In genomic region chr2:233745073-233745755, GRCh38 we compare ENCODE assay signal across 1 cellular context.
TF ChIP-seq lines count a peak whose summit lies in the region.

No MANE protein-coding gene starts in this region.

TF ChIP-seq in HepG2, 621 proteins besides CTCF, POLR2A, EP300 and RAD21 (continued from another document and continues in another):
- TF ChIP-seq ZHX2 (IDR thresholded peaks at IDR 0.05; ENCODE audit: low read depth) (peak; percentile 60; the same call in 1 of the 2 replicates), ZHX2 (CRISPR knock-in tag; IDR thresholded peaks at IDR 0.05; ENCODE audit: borderline replicate concordance) (0 out of 2 replicates have a peak, but pooled peaks have one; percentile 51), ZNF720 (CRISPR knock-in tag; IDR thresholded peaks at IDR 0.05) (no peak), ISL2 (CRISPR knock-in tag; IDR thresholded peaks at IDR 0.05) (peak; percentile 94), SUZ12 (IDR thresholded peaks at IDR 0.05; ENCODE audit: low read depth, low read length) (no peak), IRX3 (CRISPR knock-in tag; IDR thresholded peaks at IDR 0.05; ENCODE audit: borderline replicate concordance, low read depth) (peak; percentile 75; the same call in 1 of the 2 replicates), MIXL1 (CRISPR knock-in tag; IDR thresholded peaks at IDR 0.05) (peak; percentile 92), FOXP4 (CRISPR knock-in tag; IDR thresholded peaks at IDR 0.05) (peak; percentile 93), HMGA1 (CRISPR knock-in tag; conservative IDR thresholded peaks at IDR 0.05) (no peak), ZMYM4 (CRISPR knock-in tag; IDR thresholded peaks at IDR 0.05) (peak; percentile 79), GABPB1 (CRISPR knock-in tag; IDR thresholded peaks at IDR 0.05) (no peak; the same call in 1 of the 2 replicates), ZNF83 (CRISPR knock-in tag; IDR thresholded peaks at IDR 0.05; ENCODE audit: borderline replicate concordance) (no peak), MIER3 (CRISPR knock-in tag; IDR thresholded peaks at IDR 0.05; ENCODE audit: borderline replicate concordance) (peak; percentile 95; the same call in 1 of the 2 replicates), ARNT2 (CRISPR knock-in tag; IDR thresholded peaks at IDR 0.05; ENCODE audit: low read depth) (peak; percentile 74; the same call in 1 of the 2 replicates), SYNCRIP (IDR thresholded peaks at IDR 0.05; ENCODE audit: insufficient read depth, low read depth, low read length) (no peak), KDM1A (CRISPR knock-in tag; IDR thresholded peaks at IDR 0.05) (0 out of 2 replicates have a peak, but pooled peaks have one; percentile 31), ZNF431 (CRISPR knock-in tag; IDR thresholded peaks at IDR 0.05; ENCODE audit: borderline replicate concordance, low read depth) (no peak; the same call in 1 of the 2 replicates), ZBTB49 (CRISPR knock-in tag; IDR thresholded peaks at IDR 0.05; ENCODE audit: borderline replicate concordance) (no peak), ZNF816 (CRISPR knock-in tag; IDR thresholded peaks at IDR 0.05; ENCODE audit: borderline replicate concordance) (peak; percentile 88; the same call in 1 of the 2 replicates), ZNF367 (CRISPR knock-in tag; IDR thresholded peaks at IDR 0.05; ENCODE audit: borderline replicate concordance) (no peak), ZNF75D (CRISPR knock-in tag; IDR thresholded peaks at IDR 0.05; ENCODE audit: borderline replicate concordance) (no peak), PPARG (CRISPR knock-in tag; conservative IDR thresholded peaks at IDR 0.05) (peak; percentile 95), KDM4B (CRISPR knock-in tag; IDR thresholded peaks at IDR 0.05) (no peak), SNAPC5 (CRISPR knock-in tag; IDR thresholded peaks at IDR 0.05; ENCODE audit: borderline replicate concordance) (no peak), ZNF747 (CRISPR knock-in tag; IDR thresholded peaks at IDR 0.05; ENCODE audit: borderline replicate concordance) (no peak), MAZ (IDR thresholded peaks at IDR 0.05; ENCODE audit: borderline replicate concordance, low read depth, low read length) (no peak), MAZ (CRISPR knock-in tag; IDR thresholded peaks at IDR 0.05; ENCODE audit: low read depth) (peak; percentile 58; the same call in 1 of the 2 replicates), SRY (CRISPR knock-in tag; IDR thresholded peaks at IDR 0.05) (no peak), RNF2 (conservative IDR thresholded peaks at IDR 0.05; ENCODE audit: low read depth) (0 out of 2 replicates have a peak, but pooled peaks have one; percentile 2), FOXA1 (IDR thresholded peaks at IDR 0.05) (peak; percentile 60), FOXA1 (CRISPR knock-in tag; IDR thresholded peaks at IDR 0.05) (peak; percentile 93), ZNF557 (CRISPR knock-in tag; IDR thresholded peaks at IDR 0.05) (no peak)
- TF ChIP-seq, protein P1, sequence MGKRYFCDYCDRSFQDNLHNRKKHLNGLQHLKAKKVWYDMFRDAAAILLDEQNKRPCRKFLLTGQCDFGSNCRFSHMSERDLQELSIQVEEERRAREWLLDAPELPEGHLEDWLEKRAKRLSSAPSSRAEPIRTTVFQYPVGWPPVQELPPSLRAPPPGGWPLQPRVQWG (CRISPR knock-in tag; IDR thresholded peaks at IDR 0.05; ENCODE audit: borderline replicate concordance, low read depth), result no peak
- TF ChIP-seq, protein P2, sequence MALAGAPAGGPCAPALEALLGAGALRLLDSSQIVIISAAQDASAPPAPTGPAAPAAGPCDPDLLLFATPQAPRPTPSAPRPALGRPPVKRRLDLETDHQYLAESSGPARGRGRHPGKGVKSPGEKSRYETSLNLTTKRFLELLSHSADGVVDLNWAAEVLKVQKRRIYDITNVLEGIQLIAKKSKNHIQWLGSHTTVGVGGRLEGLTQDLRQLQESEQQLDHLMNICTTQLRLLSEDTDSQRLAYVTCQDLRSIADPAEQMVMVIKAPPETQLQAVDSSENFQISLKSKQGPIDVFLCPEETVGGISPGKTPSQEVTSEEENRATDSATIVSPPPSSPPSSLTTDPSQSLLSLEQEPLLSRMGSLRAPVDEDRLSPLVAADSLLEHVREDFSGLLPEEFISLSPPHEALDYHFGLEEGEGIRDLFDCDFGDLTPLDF (CRISPR knock-in tag; IDR thresholded peaks at IDR 0.05), result no peak
- TF ChIP-seq, protein P3, sequence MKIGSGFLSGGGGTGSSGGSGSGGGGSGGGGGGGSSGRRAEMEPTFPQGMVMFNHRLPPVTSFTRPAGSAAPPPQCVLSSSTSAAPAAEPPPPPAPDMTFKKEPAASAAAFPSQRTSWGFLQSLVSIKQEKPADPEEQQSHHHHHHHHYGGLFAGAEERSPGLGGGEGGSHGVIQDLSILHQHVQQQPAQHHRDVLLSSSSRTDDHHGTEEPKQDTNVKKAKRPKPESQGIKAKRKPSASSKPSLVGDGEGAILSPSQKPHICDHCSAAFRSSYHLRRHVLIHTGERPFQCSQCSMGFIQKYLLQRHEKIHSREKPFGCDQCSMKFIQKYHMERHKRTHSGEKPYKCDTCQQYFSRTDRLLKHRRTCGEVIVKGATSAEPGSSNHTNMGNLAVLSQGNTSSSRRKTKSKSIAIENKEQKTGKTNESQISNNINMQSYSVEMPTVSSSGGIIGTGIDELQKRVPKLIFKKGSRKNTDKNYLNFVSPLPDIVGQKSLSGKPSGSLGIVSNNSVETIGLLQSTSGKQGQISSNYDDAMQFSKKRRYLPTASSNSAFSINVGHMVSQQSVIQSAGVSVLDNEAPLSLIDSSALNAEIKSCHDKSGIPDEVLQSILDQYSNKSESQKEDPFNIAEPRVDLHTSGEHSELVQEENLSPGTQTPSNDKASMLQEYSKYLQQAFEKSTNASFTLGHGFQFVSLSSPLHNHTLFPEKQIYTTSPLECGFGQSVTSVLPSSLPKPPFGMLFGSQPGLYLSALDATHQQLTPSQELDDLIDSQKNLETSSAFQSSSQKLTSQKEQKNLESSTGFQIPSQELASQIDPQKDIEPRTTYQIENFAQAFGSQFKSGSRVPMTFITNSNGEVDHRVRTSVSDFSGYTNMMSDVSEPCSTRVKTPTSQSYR (CRISPR knock-in tag; IDR thresholded peaks at IDR 0.05; ENCODE audit: borderline replicate concordance), result peak; percentile 71; the same call in 1 of the 2 replicates
- TF ChIP-seq, protein P4, sequence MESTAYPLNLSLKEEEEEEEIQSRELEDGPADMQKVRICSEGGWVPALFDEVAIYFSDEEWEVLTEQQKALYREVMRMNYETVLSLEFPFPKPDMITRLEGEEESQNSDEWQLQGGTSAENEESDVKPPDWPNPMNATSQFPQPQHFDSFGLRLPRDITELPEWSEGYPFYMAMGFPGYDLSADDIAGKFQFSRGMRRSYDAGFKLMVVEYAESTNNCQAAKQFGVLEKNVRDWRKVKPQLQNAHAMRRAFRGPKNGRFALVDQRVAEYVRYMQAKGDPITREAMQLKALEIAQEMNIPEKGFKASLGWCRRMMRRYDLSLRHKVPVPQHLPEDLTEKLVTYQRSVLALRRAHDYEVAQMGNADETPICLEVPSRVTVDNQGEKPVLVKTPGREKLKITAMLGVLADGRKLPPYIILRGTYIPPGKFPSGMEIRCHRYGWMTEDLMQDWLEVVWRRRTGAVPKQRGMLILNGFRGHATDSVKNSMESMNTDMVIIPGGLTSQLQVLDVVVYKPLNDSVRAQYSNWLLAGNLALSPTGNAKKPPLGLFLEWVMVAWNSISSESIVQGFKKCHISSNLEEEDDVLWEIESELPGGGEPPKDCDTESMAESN (CRISPR knock-in tag; conservative IDR thresholded peaks at IDR 0.05), result peak; percentile 82
- TF ChIP-seq, protein P5, sequence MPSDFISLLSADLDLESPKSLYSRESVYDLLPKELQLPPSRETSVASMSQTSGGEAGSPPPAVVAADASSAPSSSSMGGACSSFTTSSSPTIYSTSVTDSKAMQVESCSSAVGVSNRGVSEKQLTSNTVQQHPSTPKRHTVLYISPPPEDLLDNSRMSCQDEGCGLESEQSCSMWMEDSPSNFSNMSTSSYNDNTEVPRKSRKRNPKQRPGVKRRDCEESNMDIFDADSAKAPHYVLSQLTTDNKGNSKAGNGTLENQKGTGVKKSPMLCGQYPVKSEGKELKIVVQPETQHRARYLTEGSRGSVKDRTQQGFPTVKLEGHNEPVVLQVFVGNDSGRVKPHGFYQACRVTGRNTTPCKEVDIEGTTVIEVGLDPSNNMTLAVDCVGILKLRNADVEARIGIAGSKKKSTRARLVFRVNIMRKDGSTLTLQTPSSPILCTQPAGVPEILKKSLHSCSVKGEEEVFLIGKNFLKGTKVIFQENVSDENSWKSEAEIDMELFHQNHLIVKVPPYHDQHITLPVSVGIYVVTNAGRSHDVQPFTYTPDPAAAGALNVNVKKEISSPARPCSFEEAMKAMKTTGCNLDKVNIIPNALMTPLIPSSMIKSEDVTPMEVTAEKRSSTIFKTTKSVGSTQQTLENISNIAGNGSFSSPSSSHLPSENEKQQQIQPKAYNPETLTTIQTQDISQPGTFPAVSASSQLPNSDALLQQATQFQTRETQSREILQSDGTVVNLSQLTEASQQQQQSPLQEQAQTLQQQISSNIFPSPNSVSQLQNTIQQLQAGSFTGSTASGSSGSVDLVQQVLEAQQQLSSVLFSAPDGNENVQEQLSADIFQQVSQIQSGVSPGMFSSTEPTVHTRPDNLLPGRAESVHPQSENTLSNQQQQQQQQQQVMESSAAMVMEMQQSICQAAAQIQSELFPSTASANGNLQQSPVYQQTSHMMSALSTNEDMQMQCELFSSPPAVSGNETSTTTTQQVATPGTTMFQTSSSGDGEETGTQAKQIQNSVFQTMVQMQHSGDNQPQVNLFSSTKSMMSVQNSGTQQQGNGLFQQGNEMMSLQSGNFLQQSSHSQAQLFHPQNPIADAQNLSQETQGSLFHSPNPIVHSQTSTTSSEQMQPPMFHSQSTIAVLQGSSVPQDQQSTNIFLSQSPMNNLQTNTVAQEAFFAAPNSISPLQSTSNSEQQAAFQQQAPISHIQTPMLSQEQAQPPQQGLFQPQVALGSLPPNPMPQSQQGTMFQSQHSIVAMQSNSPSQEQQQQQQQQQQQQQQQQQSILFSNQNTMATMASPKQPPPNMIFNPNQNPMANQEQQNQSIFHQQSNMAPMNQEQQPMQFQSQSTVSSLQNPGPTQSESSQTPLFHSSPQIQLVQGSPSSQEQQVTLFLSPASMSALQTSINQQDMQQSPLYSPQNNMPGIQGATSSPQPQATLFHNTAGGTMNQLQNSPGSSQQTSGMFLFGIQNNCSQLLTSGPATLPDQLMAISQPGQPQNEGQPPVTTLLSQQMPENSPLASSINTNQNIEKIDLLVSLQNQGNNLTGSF (CRISPR knock-in tag; IDR thresholded peaks at IDR 0.05), result no peak
